Comparison of ENCODE assay signal across 22 cellular contexts in genomic region chr19:8233370-8233769, GRCh38. TPM values are rescaled to one million over a fixed set of nuclear protein-coding genes. Genes with fewer than 3 reads are reported as not detected.
DNase-seq lines count a peak whose midpoint lies in the region; ATAC-seq and TF ChIP-seq lines count a peak whose summit lies in the region.
"Had no signal": no experiment of that assay in that cellular context is flagged by ENCODE, and none has a peak within 500 bp of the region (broad histone marks: within the 10 kb centered on the region; RNA-seq: fewer than 3 reads in every experiment).

No MANE protein-coding gene starts in this region.

- no peak overlapping the region for H3K4me2 ChIP-seq in osteoblast (ENCODE audit: insufficient read depth, low read length)
- H3K4me2 ChIP-seq: BLaER1 had no signal

- peak; percentile 23 for DNase-seq in EH (ENCODE audit: low read depth)
- DNase-seq in M059J (ENCODE audit: low read depth) = peak; percentile 67
- peak; percentile 14 for DNase-seq in choroid plexus epithelial cell (ENCODE audit: low read depth)
- peak; percentile 34 for DNase-seq in osteoblast (ENCODE audit: insufficient read length, low spot score, missing footprints)
- no peak for DNase-seq in central memory CD4-positive, alpha-beta T cell
- no peak for DNase-seq in activated T-cell treated with anti-CD3 and anti-CD28 coated beads, Interleukin-2, amount 50 U/mL, for 1 hour
- DNase-seq in CD4-positive, alpha-beta T cell = no peak
- DNase-seq: Caco-2; CD4-positive, alpha-beta memory T cell; H7; NCI-H1092; NCI-H1436 treated with DMSO at 0.1 percent for 48 hours; NCI-H1930; NCI-H345; NCI-H524; NCI-H774; NK-92 treated with Interleukin-12 subunit alpha and Interleukin-12 subunit beta, amount 100 ng/mL, for 24 hours had no signal

- H3K4me1 Mint-ChIP-seq in CD4-positive, alpha-beta T cell (ENCODE audit: low read depth) = no peaks in the 10 kb centered on the region

- no peaks in the 10 kb centered on the region for H3K9me3 ChIP-seq in osteoblast (ENCODE audit: low read depth, low read length)
- H3K9me3 ChIP-seq in CD4-positive, alpha-beta T cell (ENCODE audit: control insufficient read depth, low read length) = peaks cover 7% of the 10 kb centered on the region

- CTCF ChIA-PET in CD4-positive, alpha-beta T cell (lab: Charles Lee) = no interaction called here

- H3K4me3 Mint-ChIP-seq in CD4-positive, alpha-beta T cell = no peak overlapping the region
- H3K4me3 Mint-ChIP-seq: CD4-positive, alpha-beta memory T cell had no signal

- H3K79me2 ChIP-seq in osteoblast (ENCODE audit: insufficient read depth, low read length) = no peaks in the 10 kb centered on the region

- TF ChIP-seq CTCF in choroid plexus epithelial cell (conservative IDR thresholded peaks at IDR 0.05; ENCODE audit: low read depth, low read length) (no peak), osteoblast (IDR thresholded peaks at IDR 0.05; ENCODE audit: extremely low read depth, low read depth, low read length) (no peak)
- TF ChIP-seq CTCF in CD4-positive, alpha-beta T cell (IDR thresholded peaks at IDR 0.05) = no peak

- no peak overlapping the region for H3K27ac Mint-ChIP-seq in CD4-positive, alpha-beta T cell
- H3K27ac Mint-ChIP-seq: CD4-positive, alpha-beta memory T cell had no signal

- H4K20me1 ChIP-seq in osteoblast (ENCODE audit: insufficient read depth, low read length) = no peaks in the 10 kb centered on the region

- no peaks in the 10 kb centered on the region for H3K4me1 ChIP-seq in osteoblast (ENCODE audit: insufficient read depth, low read length)
- H3K4me1 ChIP-seq: Caco-2 had no signal

- no peaks in the 10 kb centered on the region for H3K9me3 Mint-ChIP-seq in CD4-positive, alpha-beta T cell

- no peaks in the 10 kb centered on the region for H3K36me3 ChIP-seq in osteoblast (ENCODE audit: insufficient read depth, low read length)

- H3K27me3 Mint-ChIP-seq in CD4-positive, alpha-beta T cell = no peaks in the 10 kb centered on the region
- H3K27me3 Mint-ChIP-seq: CD4-positive, alpha-beta memory T cell had no signal

- peaks cover 18% of the 10 kb centered on the region for H3K36me3 Mint-ChIP-seq in CD4-positive, alpha-beta T cell (ENCODE audit: low read depth)

- ATAC-seq in CD4-positive, alpha-beta T cell (ENCODE audit: poor library complexity) = no peak
- ATAC-seq: GM12878, K562, Panc1, SK-N-SH treated with all-trans-retinoic acid at 6 μM for 48 hours had no signal

- intact Hi-C loops in CD4-positive, alpha-beta T cell (cut with DNase I, micrococcal nuclease) = no loop called here

- POLR2A ChIA-PET in CD4-positive, alpha-beta T cell (lab: Charles Lee) = no interaction called here

- no peak overlapping the region for H3K27ac ChIP-seq in osteoblast (ENCODE audit: low read depth, low read length)
- H3K27ac ChIP-seq in CD4-positive, alpha-beta T cell (ENCODE audit: low read depth, low read length) = no peak overlapping the region
- H3K27ac ChIP-seq: BLaER1 had no signal

- H3K4me3 ChIP-seq in choroid plexus epithelial cell (ENCODE audit: low read depth, low read length) = no peak overlapping the region
- H3K4me3 ChIP-seq in osteoblast (ENCODE audit: insufficient read depth, low read length) = no peak overlapping the region
- H3K4me3 ChIP-seq: BLaER1, GM12878, K562 had no signal

- H3K27me3 ChIP-seq in osteoblast (ENCODE audit: insufficient read depth, low read length) = no peaks in the 10 kb centered on the region
- no peaks in the 10 kb centered on the region for H3K27me3 ChIP-seq in CD4-positive, alpha-beta T cell (ENCODE audit: control insufficient read depth, insufficient read depth, low read length)
- H3K27me3 ChIP-seq: BLaER1 had no signal

- no peak overlapping the region for H2AFZ ChIP-seq in osteoblast (ENCODE audit: low read length)

RNA-seq across cellular contexts. Expression of gene CERS4, which starts 24.2 kb away (rescaled TPM):
- 2.1 and 3.6 TPM in 2 replicates for total RNA-seq in M059J (2014; rRNA removed; shearing (Covaris generic))
- total RNA-seq in osteoblast = 1.5 and 4.0 TPM in 2 replicates
- 10 to 100 TPM in 1 of 2 experiments, 1 to 10 TPM in 1; 8.7 to 12.3 TPM for total RNA-seq in CD4-positive, alpha-beta T cell

Comparison
In these comparisons a context has a peak if more than half of its experiments do, and no peak if none do; other contexts are left out.
1. DNase-seq: peak in EH (single experiment), M059J (single experiment), choroid plexus epithelial cell (single experiment) and osteoblast (single experiment); none in central memory CD4-positive, alpha-beta T cell (single experiment), activated T-cell treated with anti-CD3 and anti-CD28 coated beads, Interleukin-2, amount 50 U/mL, for 1 hour (single experiment) and CD4-positive, alpha-beta T cell (0 of 10).